In genomic region chr4:184664445-184665210, GRCh38 we compare ENCODE assay signal across 13 cellular contexts. TPM values are rescaled to one million over a fixed set of nuclear protein-coding genes. Genes with fewer than 3 reads are reported as not detected.
DNase-seq lines count a peak whose midpoint lies in the region; ATAC-seq and TF ChIP-seq lines count a peak whose summit lies in the region.
"Had no signal": no experiment of that assay in that cellular context is flagged by ENCODE, and none has a peak within 500 bp of the region (broad histone marks: within the 10 kb centered on the region; RNA-seq: fewer than 3 reads in every experiment).

No MANE protein-coding gene starts in this region.

- H3K9me3 ChIP-seq in cardiac muscle cell (ENCODE audit: low read depth) (no peaks in the 10 kb centered on the region), left ventricle myocardium inferior (replicated peaks) (no peaks in the 10 kb centered on the region), uterus (no peaks in the 10 kb centered on the region)
- H3K9me3 ChIP-seq: testis had no signal

- intact Hi-C loops in left ventricle myocardium inferior (cut with micrococcal nuclease) (no loop called here), uterus (cut with DNase I; ENCODE audit: low total_unique reads) (no loop called here)

- no peaks in the 10 kb centered on the region for H3K27me3 ChIP-seq in cardiac muscle cell
- H3K27me3 ChIP-seq in left ventricle myocardium inferior (ENCODE audit: low read depth): no peaks in the 10 kb centered on the region
- no peaks in the 10 kb centered on the region for H3K27me3 ChIP-seq in uterus
- H3K27me3 ChIP-seq: testis had no signal

- H3K4me1 Mint-ChIP-seq in stimulated activated effector memory CD8-positive, alpha-beta T cell treated with anti-CD3 and anti-CD28 coated beads, Interleukin-12 subunit alpha, Interleukin-12 subunit beta, amount 100 ng/mL, for 72 hours: peaks cover 20% of the 10 kb centered on the region

- H3K27ac Mint-ChIP-seq in stimulated activated effector memory CD8-positive, alpha-beta T cell treated with anti-CD3 and anti-CD28 coated beads, Interleukin-12 subunit alpha, Interleukin-12 subunit beta, amount 100 ng/mL, for 72 hours: no peak overlapping the region
- H3K27ac Mint-ChIP-seq: activated B cell treated with CpG ODN at 0.5 μM for 24 hours; CD4-positive, CD25-positive, alpha-beta regulatory T cell had no signal

- peak; percentile 32 to 52 for DNase-seq in cardiac muscle cell (ENCODE audit: low read depth in 1 of 2, low spot score in 1 of 2)
- DNase-seq in left ventricle myocardium inferior: no peak
- peak; percentile 71 for DNase-seq in NB4 (ENCODE audit: low read depth)
- DNase-seq in erythroblast (lab: John Stamatoyannopoulos, UW): peak; percentile 49 to 57
- no peak for DNase-seq in stimulated activated effector memory CD8-positive, alpha-beta T cell treated with anti-CD3 and anti-CD28 coated beads, Interleukin-12 subunit alpha, Interleukin-12 subunit beta, amount 100 ng/mL, for 72 hours (ENCODE audit: low spot score in 2 of 2)
- DNase-seq in NCI-H2171 treated with DMSO at 0.1 percent for 48 hours (lab: John Stamatoyannopoulos, UW): no peak
- no peak for DNase-seq in COR-L47 (lab: John Stamatoyannopoulos, UW)
- no peak for DNase-seq in uterus
- DNase-seq: activated B cell treated with CpG ODN at 0.5 μM for 24 hours; effector memory CD4-positive, alpha-beta T cell; stimulated activated CD4-positive, alpha-beta T cell treated with anti-CD3 and anti-CD28 coated beads, Interleukin-4, amount 100 ng/mL, for 4 hours; testis had no signal

- no peaks in the 10 kb centered on the region for H3K9me3 Mint-ChIP-seq in stimulated activated effector memory CD8-positive, alpha-beta T cell treated with anti-CD3 and anti-CD28 coated beads, Interleukin-12 subunit alpha, Interleukin-12 subunit beta, amount 100 ng/mL, for 72 hours
- H3K9me3 Mint-ChIP-seq: activated B cell treated with CpG ODN at 0.5 μM for 24 hours; CD4-positive, CD25-positive, alpha-beta regulatory T cell had no signal

- H3K27ac ChIP-seq in cardiac muscle cell: no peak overlapping the region
- H3K27ac ChIP-seq in left ventricle myocardium inferior (replicated peaks): no peak overlapping the region
- no peak overlapping the region for H3K27ac ChIP-seq in uterus
- H3K27ac ChIP-seq: testis had no signal

- H3K36me3 Mint-ChIP-seq in stimulated activated effector memory CD8-positive, alpha-beta T cell treated with anti-CD3 and anti-CD28 coated beads, Interleukin-12 subunit alpha, Interleukin-12 subunit beta, amount 100 ng/mL, for 72 hours: peaks cover 31% of the 10 kb centered on the region

- peak; percentile 48 for ATAC-seq in stimulated activated effector memory CD8-positive, alpha-beta T cell treated with anti-CD3 and anti-CD28 coated beads, Interleukin-12 subunit alpha, Interleukin-12 subunit beta, amount 100 ng/mL, for 72 hours

- H3K4me3 Mint-ChIP-seq in stimulated activated effector memory CD8-positive, alpha-beta T cell treated with anti-CD3 and anti-CD28 coated beads, Interleukin-12 subunit alpha, Interleukin-12 subunit beta, amount 100 ng/mL, for 72 hours: no peak overlapping the region
- H3K4me3 Mint-ChIP-seq: activated B cell treated with CpG ODN at 0.5 μM for 24 hours; CD4-positive, CD25-positive, alpha-beta regulatory T cell had no signal

- no peak overlapping the region for H3K4me3 ChIP-seq in cardiac muscle cell
- no peak overlapping the region for H3K4me3 ChIP-seq in left ventricle myocardium inferior
- no peak overlapping the region for H3K4me3 ChIP-seq in NB4 (ENCODE audit: low read depth, low read length)
- H3K4me3 ChIP-seq in uterus: no peak overlapping the region
- H3K4me3 ChIP-seq: testis had no signal

- TF ChIP-seq CTCF in cardiac muscle cell (IDR thresholded peaks at IDR 0.05; ENCODE audit: low read depth, low read length) (no peak), left ventricle myocardium inferior (IDR thresholded peaks at IDR 0.05; ENCODE audit: borderline replicate concordance) (no peak), NB4 (IDR thresholded peaks at IDR 0.05; ENCODE audit: low read depth, low read length) (no peak), uterus (IDR thresholded peaks at IDR 0.05) (no peak)

- TF ChIP-seq POLR2A in NB4 (IDR thresholded peaks at IDR 0.05; ENCODE audit: extremely low read depth, insufficient read length) (no peak), erythroblast (IDR thresholded peaks at IDR 0.05; ENCODE audit: low read length) (no peak), uterus (IDR thresholded peaks at IDR 0.05) (no peak)

- H3K36me3 ChIP-seq in cardiac muscle cell (peaks cover 4% of the 10 kb centered on the region), left ventricle myocardium inferior (peaks cover 48% of the 10 kb centered on the region), uterus (no peaks in the 10 kb centered on the region)

- H3K4me1 ChIP-seq in cardiac muscle cell (ENCODE audit: low read depth) (no peaks in the 10 kb centered on the region), left ventricle myocardium inferior (peaks cover 12% of the 10 kb centered on the region), uterus (no peaks in the 10 kb centered on the region)
- H3K4me1 ChIP-seq: testis had no signal

RNA-seq across cellular contexts. Expression of gene PRIMPOL, which starts 15.1 kb away (rescaled TPM):
- total RNA-seq in cardiac muscle cell (16.5 and 30.1 TPM in 2 replicates), left ventricle myocardium inferior (10.6 TPM), uterus (10 to 100 TPM; 25.1 to 43.5 (median 34.1) TPM)
- polyA plus RNA-seq in cardiac muscle cell: 18.5 and 24.7 TPM in 2 replicates

RNA-seq across cellular contexts. Expression of gene CASP3, which starts 15.4 kb away (rescaled TPM):
- total RNA-seq in cardiac muscle cell (28.7 and 30.7 TPM in 2 replicates), left ventricle myocardium inferior (12.1 TPM), uterus (10 to 100 TPM; 10.6 to 47.0 (median 17.6) TPM)
- 50.1 and 60.6 TPM in 2 replicates for polyA plus RNA-seq in cardiac muscle cell

Comparison
In these comparisons a context has a peak if more than half of its experiments do, and no peak if none do; other contexts are left out.
1. DNase-seq: peak in cardiac muscle cell (2 of 2), NB4 (single experiment) and erythroblast (2 of 2); none in left ventricle myocardium inferior (single experiment), stimulated activated effector memory CD8-positive, alpha-beta T cell treated with anti-CD3 and anti-CD28 coated beads, Interleukin-12 subunit alpha, Interleukin-12 subunit beta, amount 100 ng/mL, for 72 hours (0 of 2), NCI-H2171 treated with DMSO at 0.1 percent for 48 hours (single experiment), COR-L47 (single experiment) and uterus (0 of 2).